ENCODE assay signal across 19 cellular contexts in genomic region chr5:81665795-81666194, GRCh38.
DNase-seq lines count a peak whose midpoint lies in the region; ATAC-seq, FAIRE-seq and TF ChIP-seq lines count a peak whose summit lies in the region.
"Had no signal": no experiment of that assay in that cellular context is flagged by ENCODE, and none has a peak within 500 bp of the region (broad histone marks: within the 10 kb centered on the region; RNA-seq: fewer than 3 reads in every experiment).

No MANE protein-coding gene starts in this region.

- ATAC-seq in gastrocnemius medialis (peak; percentile 66 to 97), GM18520 (IDR thresholded peaks at IDR 0.05; ENCODE audit: unreplicated experiment) (no peak)
- ATAC-seq: GM23338 had no signal

- DNase-seq in NCI-H2171 treated with DMSO at 0.1 percent for 48 hours (lab: John Stamatoyannopoulos, UW) (peak; percentile 55), NCI-H2171 (lab: John Stamatoyannopoulos, UW) (no peak), GM12891 (ENCODE audit: insufficient read length, low spot score) (no peak), NCI-H524 (lab: John Stamatoyannopoulos, UW) (peak; percentile 17 to 71), gastrocnemius medialis (peak in 1 of 2 donors; percentile 6), NCI-H2227 (lab: John Stamatoyannopoulos, UW; ENCODE audit: unreplicated experiment) (no peak)
- DNase-seq: ACHN; Caco-2; CD4-positive, alpha-beta T cell; DMS79 treated with DMSO at 0.1 percent for 48 hours; GF-D8; HCEC 1CT; HFFc6 had no signal

- in situ Hi-C loops in gastrocnemius medialis (cut with MboI; ENCODE audit: low sequenced_read_pairs in 4 of 4), result no loop called here

- H3K4me3 ChIP-seq in gastrocnemius medialis, result no peak overlapping the region
- H3K4me3 ChIP-seq: GM23338 had no signal

- H3K4me1 ChIP-seq in gastrocnemius medialis, result peaks cover 37 to 48% of the 10 kb centered on the region in 2 donors
- H3K4me1 ChIP-seq: Caco-2 had no signal

- TF ChIP-seq POLR2A in GM12891 (IDR thresholded peaks at IDR 0.05; ENCODE audit: low read depth, low read length) (no peak), gastrocnemius medialis (IDR thresholded peaks at IDR 0.05) (no peak)

- no peaks in the 10 kb centered on the region for H3K27me3 ChIP-seq in gastrocnemius medialis

- intact Hi-C loops in gastrocnemius medialis (cut with DNase I; ENCODE audit: low total_unique reads), result no loop called here

- H3K9me3 ChIP-seq in gastrocnemius medialis, result no peaks in the 10 kb centered on the region
- H3K9me3 ChIP-seq: Caco-2 had no signal

- no peaks in the 10 kb centered on the region for H3K36me3 ChIP-seq in gastrocnemius medialis

- H3K27ac ChIP-seq in gastrocnemius medialis, result no peak overlapping the region
- H3K27ac ChIP-seq: C4-2B, HL-60 had no signal

- peak; percentile 35 for FAIRE-seq in GM12891 (lab: Jason Lieb, UNC)
- FAIRE-seq: A204.1, D721Med had no signal

- no peak for TF ChIP-seq CTCF in gastrocnemius medialis (IDR thresholded peaks at IDR 0.05 in 4 of 5, conservative IDR thresholded peaks at IDR 0.05 in 1 of 5)

TF ChIP-seq in GM12891, 5 proteins besides CTCF, POLR2A, EP300 and RAD21:
- no peak for TF ChIP-seq POU2F2 (IDR thresholded peaks at IDR 0.05; ENCODE audit: low read depth, low read length)
- no peak for TF ChIP-seq SPI1 (IDR thresholded peaks at IDR 0.05; ENCODE audit: low read depth, low read length)
- no peak for TF ChIP-seq POLR2AphosphoS5 (IDR thresholded peaks at IDR 0.05; ENCODE audit: low read depth, low read length)
- no peak for TF ChIP-seq TAF1 (IDR thresholded peaks at IDR 0.05; ENCODE audit: low read depth, low read length)
- TF ChIP-seq PAX5 (IDR thresholded peaks at IDR 0.05; ENCODE audit: insufficient read depth, low read length, severe bottlenecking), result no peak
TF ChIP-seq in GM12891: peak in this region for 0.

Comparison
In these comparisons a context has a peak if more than half of its experiments do, and no peak if none do; other contexts are left out.
1. DNase-seq: peak in NCI-H2171 treated with DMSO at 0.1 percent for 48 hours (single experiment) and NCI-H524 (2 of 2); none in NCI-H2171 (single experiment), GM12891 (single experiment) and NCI-H2227 (single experiment).